ENCODE assay signal across 1 cellular context in the genomic region with DNA sequence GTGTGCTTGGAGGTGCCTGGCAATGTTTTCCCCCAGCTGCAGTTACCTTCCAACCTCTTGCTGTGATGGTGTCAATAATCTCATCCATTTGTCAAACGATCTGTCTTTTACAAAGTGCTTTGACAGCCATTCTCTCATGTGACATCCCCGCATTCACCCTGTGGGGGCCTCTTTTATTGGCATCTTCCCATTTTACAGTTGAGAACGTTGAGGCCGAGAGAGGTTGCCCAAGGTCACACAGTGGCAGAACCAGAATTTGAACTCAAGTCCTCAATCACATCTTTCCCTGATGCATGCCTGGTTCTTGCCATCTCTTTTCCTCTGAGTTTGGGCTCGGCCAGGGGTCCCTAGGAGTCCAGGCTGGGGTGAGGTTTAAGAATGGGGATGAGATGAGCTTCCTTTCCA.
A peak's percentile ranks its signal among the peaks of the same experiment; 100 is the strongest.
TF ChIP-seq lines count a peak whose summit lies in the region.

No MANE protein-coding gene starts in this region.

TF ChIP-seq in K562, 482 proteins besides CTCF, POLR2A, EP300 and RAD21 (continued from another document and continues in another):
- TF ChIP-seq ZNF740 (CRISPR knock-in tag; IDR thresholded peaks at IDR 0.05) (no peak), ZNF740 (tag; IDR thresholded peaks at IDR 0.05) (no peak), ETS2 (tag; IDR thresholded peaks at IDR 0.05; ENCODE audit: borderline replicate concordance, poor library complexity, severe bottlenecking) (no peak), ZFP30 (CRISPR knock-in tag; IDR thresholded peaks at IDR 0.05; ENCODE audit: borderline replicate concordance) (no peak), NBN (IDR thresholded peaks at IDR 0.05; ENCODE audit: low read depth) (no peak), ZNF780A (CRISPR knock-in tag; IDR thresholded peaks at IDR 0.05) (no peak), POLR3G (IDR thresholded peaks at IDR 0.05; ENCODE audit: extremely low read depth, insufficient read length, insufficient replicate concordance) (no peak), PPARD (CRISPR knock-in tag; IDR thresholded peaks at IDR 0.05) (no peak), DACH1 (IDR thresholded peaks at IDR 0.05; ENCODE audit: partially characterized antibody) (no peak), FOSL1 (tag; conservative IDR thresholded peaks at IDR 0.05) (no peak), PTBP1 (IDR thresholded peaks at IDR 0.05; ENCODE audit: low read depth, low read length) (peak; percentile 85; the same call in 1 of the 2 replicates), KLF1 (tag; IDR thresholded peaks at IDR 0.05) (no peak), E4F1 (CRISPR knock-in tag; IDR thresholded peaks at IDR 0.05; ENCODE audit: borderline replicate concordance) (no peak), ATF2 (CRISPR knock-in tag; IDR thresholded peaks at IDR 0.05) (no peak), MGA (IDR thresholded peaks at IDR 0.05) (no peak), ZNF217 (CRISPR knock-in tag; IDR thresholded peaks at IDR 0.05) (no peak), LCOR (CRISPR knock-in tag; IDR thresholded peaks at IDR 0.05) (no peak), PCBP2 (IDR thresholded peaks at IDR 0.05; ENCODE audit: low read depth, low read length, poor library complexity, severe bottlenecking) (no peak), TCFL5 (CRISPR knock-in tag; conservative IDR thresholded peaks at IDR 0.05) (no peak), ZFX (CRISPR knock-in tag; IDR thresholded peaks at IDR 0.05) (no peak), BCOR (IDR thresholded peaks at IDR 0.05) (peak; percentile 91), HNRNPUL1 (IDR thresholded peaks at IDR 0.05; ENCODE audit: low read length) (no peak), MLX (CRISPR knock-in tag; conservative IDR thresholded peaks at IDR 0.05) (no peak), CBFA2T3 (IDR thresholded peaks at IDR 0.05) (no peak), E2F4 (CRISPR knock-in tag; IDR thresholded peaks at IDR 0.05; ENCODE audit: low read depth) (no peak)
- TF ChIP-seq, protein P1, sequence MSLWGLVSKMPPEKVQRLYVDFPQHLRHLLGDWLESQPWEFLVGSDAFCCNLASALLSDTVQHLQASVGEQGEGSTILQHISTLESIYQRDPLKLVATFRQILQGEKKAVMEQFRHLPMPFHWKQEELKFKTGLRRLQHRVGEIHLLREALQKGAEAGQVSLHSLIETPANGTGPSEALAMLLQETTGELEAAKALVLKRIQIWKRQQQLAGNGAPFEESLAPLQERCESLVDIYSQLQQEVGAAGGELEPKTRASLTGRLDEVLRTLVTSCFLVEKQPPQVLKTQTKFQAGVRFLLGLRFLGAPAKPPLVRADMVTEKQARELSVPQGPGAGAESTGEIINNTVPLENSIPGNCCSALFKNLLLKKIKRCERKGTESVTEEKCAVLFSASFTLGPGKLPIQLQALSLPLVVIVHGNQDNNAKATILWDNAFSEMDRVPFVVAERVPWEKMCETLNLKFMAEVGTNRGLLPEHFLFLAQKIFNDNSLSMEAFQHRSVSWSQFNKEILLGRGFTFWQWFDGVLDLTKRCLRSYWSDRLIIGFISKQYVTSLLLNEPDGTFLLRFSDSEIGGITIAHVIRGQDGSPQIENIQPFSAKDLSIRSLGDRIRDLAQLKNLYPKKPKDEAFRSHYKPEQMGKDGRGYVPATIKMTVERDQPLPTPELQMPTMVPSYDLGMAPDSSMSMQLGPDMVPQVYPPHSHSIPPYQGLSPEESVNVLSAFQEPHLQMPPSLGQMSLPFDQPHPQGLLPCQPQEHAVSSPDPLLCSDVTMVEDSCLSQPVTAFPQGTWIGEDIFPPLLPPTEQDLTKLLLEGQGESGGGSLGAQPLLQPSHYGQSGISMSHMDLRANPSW (CRISPR knock-in tag; IDR thresholded peaks at IDR 0.05) = no peak
- TF ChIP-seq, protein P2, sequence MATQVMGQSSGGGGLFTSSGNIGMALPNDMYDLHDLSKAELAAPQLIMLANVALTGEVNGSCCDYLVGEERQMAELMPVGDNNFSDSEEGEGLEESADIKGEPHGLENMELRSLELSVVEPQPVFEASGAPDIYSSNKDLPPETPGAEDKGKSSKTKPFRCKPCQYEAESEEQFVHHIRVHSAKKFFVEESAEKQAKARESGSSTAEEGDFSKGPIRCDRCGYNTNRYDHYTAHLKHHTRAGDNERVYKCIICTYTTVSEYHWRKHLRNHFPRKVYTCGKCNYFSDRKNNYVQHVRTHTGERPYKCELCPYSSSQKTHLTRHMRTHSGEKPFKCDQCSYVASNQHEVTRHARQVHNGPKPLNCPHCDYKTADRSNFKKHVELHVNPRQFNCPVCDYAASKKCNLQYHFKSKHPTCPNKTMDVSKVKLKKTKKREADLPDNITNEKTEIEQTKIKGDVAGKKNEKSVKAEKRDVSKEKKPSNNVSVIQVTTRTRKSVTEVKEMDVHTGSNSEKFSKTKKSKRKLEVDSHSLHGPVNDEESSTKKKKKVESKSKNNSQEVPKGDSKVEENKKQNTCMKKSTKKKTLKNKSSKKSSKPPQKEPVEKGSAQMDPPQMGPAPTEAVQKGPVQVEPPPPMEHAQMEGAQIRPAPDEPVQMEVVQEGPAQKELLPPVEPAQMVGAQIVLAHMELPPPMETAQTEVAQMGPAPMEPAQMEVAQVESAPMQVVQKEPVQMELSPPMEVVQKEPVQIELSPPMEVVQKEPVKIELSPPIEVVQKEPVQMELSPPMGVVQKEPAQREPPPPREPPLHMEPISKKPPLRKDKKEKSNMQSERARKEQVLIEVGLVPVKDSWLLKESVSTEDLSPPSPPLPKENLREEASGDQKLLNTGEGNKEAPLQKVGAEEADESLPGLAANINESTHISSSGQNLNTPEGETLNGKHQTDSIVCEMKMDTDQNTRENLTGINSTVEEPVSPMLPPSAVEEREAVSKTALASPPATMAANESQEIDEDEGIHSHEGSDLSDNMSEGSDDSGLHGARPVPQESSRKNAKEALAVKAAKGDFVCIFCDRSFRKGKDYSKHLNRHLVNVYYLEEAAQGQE (CRISPR knock-in tag; IDR thresholded peaks at IDR 0.05; ENCODE audit: low read depth) = no peak
